ENCODE assay signal across 1 cellular context in genomic region chr11:45663486-45664375, GRCh38.
TF ChIP-seq lines count a peak whose summit lies in the region.

No MANE protein-coding gene starts in this region.

TF ChIP-seq in HepG2, 621 proteins besides CTCF, POLR2A, EP300 and RAD21 (continued from another document):
- TF ChIP-seq, protein P1, sequence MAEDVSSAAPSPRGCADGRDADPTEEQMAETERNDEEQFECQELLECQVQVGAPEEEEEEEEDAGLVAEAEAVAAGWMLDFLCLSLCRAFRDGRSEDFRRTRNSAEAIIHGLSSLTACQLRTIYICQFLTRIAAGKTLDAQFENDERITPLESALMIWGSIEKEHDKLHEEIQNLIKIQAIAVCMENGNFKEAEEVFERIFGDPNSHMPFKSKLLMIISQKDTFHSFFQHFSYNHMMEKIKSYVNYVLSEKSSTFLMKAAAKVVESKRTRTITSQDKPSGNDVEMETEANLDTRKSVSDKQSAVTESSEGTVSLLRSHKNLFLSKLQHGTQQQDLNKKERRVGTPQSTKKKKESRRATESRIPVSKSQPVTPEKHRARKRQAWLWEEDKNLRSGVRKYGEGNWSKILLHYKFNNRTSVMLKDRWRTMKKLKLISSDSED (CRISPR knock-in tag; IDR thresholded peaks at IDR 0.05): no peak
- TF ChIP-seq ZNF234 (CRISPR knock-in tag; conservative IDR thresholded peaks at IDR 0.05): no peak
- no peak for TF ChIP-seq SPEN (CRISPR knock-in tag; IDR thresholded peaks at IDR 0.05; ENCODE audit: low read depth)
